1 cellular context compared by ENCODE assay signal in the genomic region with DNA sequence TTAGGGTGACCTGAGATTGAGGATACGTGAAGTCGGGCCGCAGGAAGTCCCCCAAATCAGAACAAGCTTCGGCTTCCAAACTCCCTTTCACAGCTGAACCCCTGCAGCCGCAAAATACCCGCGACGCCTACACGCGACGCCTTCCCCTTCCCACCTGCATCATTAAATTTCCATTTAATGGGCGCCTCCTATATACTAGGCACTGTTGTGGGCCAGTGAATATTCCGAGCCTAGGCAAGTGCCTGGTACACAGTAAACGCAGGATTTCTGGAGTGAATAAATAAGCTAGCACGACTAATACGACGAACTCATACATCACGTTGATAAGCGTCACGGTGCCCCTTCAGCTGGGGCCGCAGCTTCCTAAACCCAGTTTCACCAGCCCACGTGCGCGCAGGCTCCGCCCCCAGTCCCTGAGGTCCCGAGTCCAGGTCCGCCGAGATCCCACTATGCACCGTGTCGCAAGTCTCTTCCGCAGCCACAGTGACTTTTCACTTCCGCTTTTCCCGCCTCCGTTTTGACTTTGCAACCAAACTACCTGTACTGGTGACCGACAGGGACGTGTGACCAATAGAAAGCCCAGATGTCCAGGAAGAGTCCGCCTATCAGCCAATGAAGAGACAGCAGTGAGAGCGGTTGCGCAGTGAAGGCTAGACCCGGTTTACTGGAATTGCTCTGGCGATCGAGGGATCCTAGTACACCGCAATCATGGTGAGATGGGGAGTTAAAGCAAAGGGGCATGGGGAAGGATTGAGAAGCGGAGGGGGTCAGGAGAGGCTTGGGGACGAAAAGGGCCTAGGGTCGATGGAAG.
TF ChIP-seq lines count a peak whose summit lies in the region.

PSMB3 (plus strand) TSS at position 623 of the 811 bp plus-strand sequence; CDS start at position 709, 86 bp downstream.

TF ChIP-seq in K562, 482 proteins besides CTCF, POLR2A, EP300 and RAD21 (continued from another document and continues in another):
- TF ChIP-seq, protein P1, sequence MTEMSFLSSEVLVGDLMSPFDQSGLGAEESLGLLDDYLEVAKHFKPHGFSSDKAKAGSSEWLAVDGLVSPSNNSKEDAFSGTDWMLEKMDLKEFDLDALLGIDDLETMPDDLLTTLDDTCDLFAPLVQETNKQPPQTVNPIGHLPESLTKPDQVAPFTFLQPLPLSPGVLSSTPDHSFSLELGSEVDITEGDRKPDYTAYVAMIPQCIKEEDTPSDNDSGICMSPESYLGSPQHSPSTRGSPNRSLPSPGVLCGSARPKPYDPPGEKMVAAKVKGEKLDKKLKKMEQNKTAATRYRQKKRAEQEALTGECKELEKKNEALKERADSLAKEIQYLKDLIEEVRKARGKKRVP (CRISPR knock-in tag; IDR thresholded peaks at IDR 0.05): no peak
- TF ChIP-seq MCM7 (IDR thresholded peaks at IDR 0.05) (no peak), IRF9 (tag; IDR thresholded peaks at IDR 0.05) (no peak), PRPF4 (IDR thresholded peaks at IDR 0.05; ENCODE audit: insufficient read depth, low read depth, low read length, poor library complexity, severe bottlenecking) (no peak), LEF1 (IDR thresholded peaks at IDR 0.05) (no peak), HDAC8 (tag; IDR thresholded peaks at IDR 0.05) (no peak), ZFX (CRISPR knock-in tag; IDR thresholded peaks at IDR 0.05) (peak; percentile 45; the same call in 1 of the 2 replicates), XRCC3 (IDR thresholded peaks at IDR 0.05) (no peak), SIX5 (IDR thresholded peaks at IDR 0.05; ENCODE audit: borderline replicate concordance in 1 of 2, insufficient read depth in 1 of 2, low read depth in 1 of 2, low read length in 2 of 2) (no peak), EZH2 (IDR thresholded peaks at IDR 0.05; ENCODE audit: borderline replicate concordance, low read depth, low read length) (no peak), ZEB2 (IDR thresholded peaks at IDR 0.05) (no peak), CBFA2T2 (conservative IDR thresholded peaks at IDR 0.05) (no peak), CCAR2 (IDR thresholded peaks at IDR 0.05; ENCODE audit: low read depth, low read length) (no peak), CREBBP (IDR thresholded peaks at IDR 0.05; ENCODE audit: low read depth, low read length) (no peak), CBFA2T3 (IDR thresholded peaks at IDR 0.05) (no peak), ATF1 (CRISPR knock-in tag; IDR thresholded peaks at IDR 0.05) (no peak), ATF1 (tag; IDR thresholded peaks at IDR 0.05) (peak; percentile 85), KAT7 (CRISPR knock-in tag; IDR thresholded peaks at IDR 0.05; ENCODE audit: borderline replicate concordance) (no peak), CAMTA2 (CRISPR knock-in tag; conservative IDR thresholded peaks at IDR 0.05) (no peak), SMAD1 (IDR thresholded peaks at IDR 0.05; ENCODE audit: low read depth, low read length, partially characterized antibody) (no peak), SRSF9 (IDR thresholded peaks at IDR 0.05; ENCODE audit: borderline replicate concordance, low read depth, low read length) (no peak), JUND (IDR thresholded peaks at IDR 0.05; ENCODE audit: borderline replicate concordance, low read depth, low read length) (peak; percentile 72), JUND (tag; IDR thresholded peaks at IDR 0.05; ENCODE audit: borderline replicate concordance, low read depth, low read length) (peak; percentile 7; the same call in 1 of the 3 replicates), PCBP1 (IDR thresholded peaks at IDR 0.05; ENCODE audit: low read depth, low read length, poor library complexity, severe bottlenecking) (no peak), CBX5 (IDR thresholded peaks at IDR 0.05; ENCODE audit: borderline replicate concordance, low read depth) (no peak), GATAD2B (IDR thresholded peaks at IDR 0.05; ENCODE audit: borderline replicate concordance) (no peak), HNRNPUL1 (IDR thresholded peaks at IDR 0.05; ENCODE audit: low read length) (no peak), ZNF253 (CRISPR knock-in tag; conservative IDR thresholded peaks at IDR 0.05) (no peak), GTF2E2 (tag; IDR thresholded peaks at IDR 0.05) (no peak), CXXC5 (CRISPR knock-in tag; IDR thresholded peaks at IDR 0.05) (peak; percentile 9; the same call in 1 of the 2 replicates), ZBED1 (IDR thresholded peaks at IDR 0.05) (0 out of 2 replicates have a peak, but pooled peaks have one; percentile 25), RNF2 (IDR thresholded peaks at IDR 0.05) (0 out of 2 replicates have a peak, but pooled peaks have one; percentile 32), TCF7L2 (IDR thresholded peaks at IDR 0.05; ENCODE audit: low read depth, low read length) (no peak), ZNF707 (CRISPR knock-in tag; conservative IDR thresholded peaks at IDR 0.05) (no peak), ZNF436 (CRISPR knock-in tag; IDR thresholded peaks at IDR 0.05) (no peak), ZNF639 (CRISPR knock-in tag; conservative IDR thresholded peaks at IDR 0.05 in 1 of 2, IDR thresholded peaks at IDR 0.05 in 1 of 2) (no peak), TBP (optimal IDR thresholded peaks at IDR 0.05; ENCODE audit: low read depth, low read length) (peak; percentile 62)
- TF ChIP-seq, protein P2, sequence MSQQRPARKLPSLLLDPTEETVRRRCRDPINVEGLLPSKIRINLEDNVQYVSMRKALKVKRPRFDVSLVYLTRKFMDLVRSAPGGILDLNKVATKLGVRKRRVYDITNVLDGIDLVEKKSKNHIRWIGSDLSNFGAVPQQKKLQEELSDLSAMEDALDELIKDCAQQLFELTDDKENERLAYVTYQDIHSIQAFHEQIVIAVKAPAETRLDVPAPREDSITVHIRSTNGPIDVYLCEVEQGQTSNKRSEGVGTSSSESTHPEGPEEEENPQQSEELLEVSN (IDR thresholded peaks at IDR 0.05; ENCODE audit: borderline replicate concordance in 1 of 2, extremely low read depth in 1 of 2, insufficient read depth in 1 of 2, insufficient read length in 1 of 2, low read depth in 1 of 2, low read length in 1 of 2, poor library complexity in 1 of 2, severe bottlenecking in 1 of 2): peak; percentile 66 to 70
- TF ChIP-seq, protein P3, sequence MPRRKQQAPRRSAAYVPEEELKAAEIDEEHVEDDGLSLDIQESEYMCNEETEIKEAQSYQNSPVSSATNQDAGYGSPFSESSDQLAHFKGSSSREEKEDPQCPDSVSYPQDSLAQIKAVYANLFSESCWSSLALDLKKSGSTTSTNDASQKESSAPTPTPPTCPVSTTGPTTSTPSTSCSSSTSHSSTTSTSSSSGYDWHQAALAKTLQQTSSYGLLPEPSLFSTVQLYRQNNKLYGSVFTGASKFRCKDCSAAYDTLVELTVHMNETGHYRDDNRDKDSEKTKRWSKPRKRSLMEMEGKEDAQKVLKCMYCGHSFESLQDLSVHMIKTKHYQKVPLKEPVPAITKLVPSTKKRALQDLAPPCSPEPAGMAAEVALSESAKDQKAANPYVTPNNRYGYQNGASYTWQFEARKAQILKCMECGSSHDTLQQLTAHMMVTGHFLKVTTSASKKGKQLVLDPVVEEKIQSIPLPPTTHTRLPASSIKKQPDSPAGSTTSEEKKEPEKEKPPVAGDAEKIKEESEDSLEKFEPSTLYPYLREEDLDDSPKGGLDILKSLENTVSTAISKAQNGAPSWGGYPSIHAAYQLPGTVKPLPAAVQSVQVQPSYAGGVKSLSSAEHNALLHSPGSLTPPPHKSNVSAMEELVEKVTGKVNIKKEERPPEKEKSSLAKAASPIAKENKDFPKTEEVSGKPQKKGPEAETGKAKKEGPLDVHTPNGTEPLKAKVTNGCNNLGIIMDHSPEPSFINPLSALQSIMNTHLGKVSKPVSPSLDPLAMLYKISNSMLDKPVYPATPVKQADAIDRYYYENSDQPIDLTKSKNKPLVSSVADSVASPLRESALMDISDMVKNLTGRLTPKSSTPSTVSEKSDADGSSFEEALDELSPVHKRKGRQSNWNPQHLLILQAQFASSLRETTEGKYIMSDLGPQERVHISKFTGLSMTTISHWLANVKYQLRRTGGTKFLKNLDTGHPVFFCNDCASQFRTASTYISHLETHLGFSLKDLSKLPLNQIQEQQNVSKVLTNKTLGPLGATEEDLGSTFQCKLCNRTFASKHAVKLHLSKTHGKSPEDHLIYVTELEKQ (CRISPR knock-in tag; IDR thresholded peaks at IDR 0.05): no peak
- TF ChIP-seq, protein P4, sequence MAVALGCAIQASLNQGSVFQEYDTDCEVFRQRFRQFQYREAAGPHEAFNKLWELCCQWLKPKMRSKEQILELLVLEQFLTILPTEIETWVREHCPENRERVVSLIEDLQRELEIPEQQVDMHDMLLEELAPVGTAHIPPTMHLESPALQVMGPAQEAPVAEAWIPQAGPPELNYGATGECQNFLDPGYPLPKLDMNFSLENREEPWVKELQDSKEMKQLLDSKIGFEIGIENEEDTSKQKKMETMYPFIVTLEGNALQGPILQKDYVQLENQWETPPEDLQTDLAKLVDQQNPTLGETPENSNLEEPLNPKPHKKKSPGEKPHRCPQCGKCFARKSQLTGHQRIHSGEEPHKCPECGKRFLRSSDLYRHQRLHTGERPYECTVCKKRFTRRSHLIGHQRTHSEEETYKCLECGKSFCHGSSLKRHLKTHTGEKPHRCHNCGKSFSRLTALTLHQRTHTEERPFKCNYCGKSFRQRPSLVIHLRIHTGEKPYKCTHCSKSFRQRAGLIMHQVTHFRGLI (CRISPR knock-in tag; IDR thresholded peaks at IDR 0.05): no peak
- TF ChIP-seq, protein P5, sequence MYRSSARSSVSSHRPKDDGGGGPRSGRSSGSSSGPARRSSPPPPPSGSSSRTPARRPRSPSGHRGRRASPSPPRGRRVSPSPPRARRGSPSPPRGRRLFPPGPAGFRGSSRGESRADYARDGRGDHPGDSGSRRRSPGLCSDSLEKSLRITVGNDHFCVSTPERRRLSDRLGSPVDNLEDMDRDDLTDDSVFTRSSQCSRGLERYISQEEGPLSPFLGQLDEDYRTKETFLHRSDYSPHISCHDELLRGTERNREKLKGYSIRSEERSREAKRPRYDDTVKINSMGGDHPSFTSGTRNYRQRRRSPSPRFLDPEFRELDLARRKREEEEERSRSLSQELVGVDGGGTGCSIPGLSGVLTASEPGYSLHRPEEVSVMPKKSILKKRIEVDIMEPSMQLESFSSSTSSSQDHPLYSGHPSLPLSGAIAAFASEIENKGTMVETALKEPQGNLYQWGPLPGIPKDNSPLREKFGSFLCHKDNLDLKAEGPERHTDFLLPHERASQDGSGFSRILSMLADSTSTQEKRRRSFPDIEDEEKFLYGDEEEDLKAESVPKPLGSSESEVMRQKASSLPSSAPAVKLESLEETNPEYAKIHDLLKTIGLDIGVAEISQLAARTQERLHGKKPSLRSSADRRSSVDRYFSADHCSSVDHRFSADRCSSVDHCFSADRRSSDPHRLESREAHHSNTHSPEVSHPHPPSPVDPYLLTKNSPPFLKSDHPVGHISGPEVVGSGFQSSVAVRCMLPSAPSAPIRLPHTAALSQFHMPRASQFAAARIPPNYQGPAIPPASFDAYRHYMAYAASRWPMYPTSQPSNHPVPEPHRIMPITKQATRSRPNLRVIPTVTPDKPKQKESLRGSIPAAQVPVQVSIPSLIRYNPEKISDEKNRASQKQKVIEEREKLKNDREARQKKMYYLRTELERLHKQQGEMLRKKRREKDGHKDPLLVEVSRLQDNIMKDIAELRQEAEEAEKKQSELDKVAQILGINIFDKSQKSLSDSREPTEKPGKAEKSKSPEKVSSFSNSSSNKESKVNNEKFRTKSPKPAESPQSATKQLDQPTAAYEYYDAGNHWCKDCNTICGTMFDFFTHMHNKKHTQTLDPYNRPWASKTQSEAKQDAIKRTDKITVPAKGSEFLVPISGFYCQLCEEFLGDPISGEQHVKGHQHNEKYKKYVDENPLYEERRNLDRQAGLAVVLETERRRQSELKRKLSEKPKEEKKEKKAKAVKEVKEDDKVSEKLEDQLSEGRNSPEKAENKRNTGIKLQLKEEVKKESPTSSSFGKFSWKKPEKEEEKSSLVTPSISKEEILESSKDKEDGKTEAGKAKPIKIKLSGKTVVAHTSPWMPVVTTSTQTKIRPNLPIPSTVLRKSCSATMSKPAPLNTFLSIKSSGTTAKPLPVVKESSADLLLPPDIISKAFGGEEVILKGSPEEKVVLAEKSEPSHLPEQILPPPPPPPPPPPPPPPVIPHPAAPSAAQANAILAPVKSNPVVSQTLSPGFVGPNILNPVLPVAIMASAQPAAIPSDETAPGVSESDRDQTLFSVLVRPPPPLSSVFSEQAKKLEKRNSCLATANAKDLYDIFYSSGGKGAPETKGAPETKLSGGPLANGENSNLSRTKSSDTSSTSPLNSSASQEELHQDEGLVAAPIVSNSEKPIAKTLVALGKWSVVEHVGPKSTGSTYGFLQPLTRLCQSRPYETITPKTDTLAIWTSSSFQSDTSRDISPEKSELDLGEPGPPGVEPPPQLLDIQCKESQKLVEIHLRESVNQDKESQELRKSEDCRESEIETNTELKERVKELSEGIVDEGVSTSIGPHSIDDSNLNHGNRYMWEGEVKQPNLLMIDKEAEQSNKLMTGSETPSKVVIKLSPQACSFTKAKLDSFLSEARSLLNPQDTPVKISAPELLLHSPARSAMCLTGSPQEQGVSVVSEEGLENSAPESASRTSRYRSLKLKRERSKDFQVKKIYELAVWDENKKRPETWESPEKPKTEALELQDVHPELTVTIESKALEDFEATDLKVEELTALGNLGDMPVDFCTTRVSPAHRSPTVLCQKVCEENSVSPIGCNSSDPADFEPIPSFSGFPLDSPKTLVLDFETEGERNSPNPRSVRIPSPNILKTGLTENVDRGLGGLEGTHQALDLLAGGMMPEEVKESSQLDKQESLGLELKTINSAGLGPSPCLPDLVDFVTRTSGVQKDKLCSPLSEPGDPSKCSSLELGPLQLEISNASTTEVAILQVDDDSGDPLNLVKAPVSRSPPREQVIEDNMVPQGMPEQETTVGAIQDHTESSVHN (IDR thresholded peaks at IDR 0.05; ENCODE audit: borderline replicate concordance in 1 of 2, low read depth in 1 of 2): no peak
- TF ChIP-seq, protein P6, sequence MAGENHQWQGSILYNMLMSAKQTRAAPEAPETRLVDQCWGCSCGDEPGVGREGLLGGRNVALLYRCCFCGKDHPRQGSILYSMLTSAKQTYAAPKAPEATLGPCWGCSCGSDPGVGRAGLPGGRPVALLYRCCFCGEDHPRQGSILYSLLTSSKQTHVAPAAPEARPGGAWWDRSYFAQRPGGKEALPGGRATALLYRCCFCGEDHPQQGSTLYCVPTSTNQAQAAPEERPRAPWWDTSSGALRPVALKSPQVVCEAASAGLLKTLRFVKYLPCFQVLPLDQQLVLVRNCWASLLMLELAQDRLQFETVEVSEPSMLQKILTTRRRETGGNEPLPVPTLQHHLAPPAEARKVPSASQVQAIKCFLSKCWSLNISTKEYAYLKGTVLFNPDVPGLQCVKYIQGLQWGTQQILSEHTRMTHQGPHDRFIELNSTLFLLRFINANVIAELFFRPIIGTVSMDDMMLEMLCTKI (IDR thresholded peaks at IDR 0.05; ENCODE audit: partially characterized antibody): no peak
